Comparison of ENCODE assay signal across 8 cellular contexts in the genomic region with DNA sequence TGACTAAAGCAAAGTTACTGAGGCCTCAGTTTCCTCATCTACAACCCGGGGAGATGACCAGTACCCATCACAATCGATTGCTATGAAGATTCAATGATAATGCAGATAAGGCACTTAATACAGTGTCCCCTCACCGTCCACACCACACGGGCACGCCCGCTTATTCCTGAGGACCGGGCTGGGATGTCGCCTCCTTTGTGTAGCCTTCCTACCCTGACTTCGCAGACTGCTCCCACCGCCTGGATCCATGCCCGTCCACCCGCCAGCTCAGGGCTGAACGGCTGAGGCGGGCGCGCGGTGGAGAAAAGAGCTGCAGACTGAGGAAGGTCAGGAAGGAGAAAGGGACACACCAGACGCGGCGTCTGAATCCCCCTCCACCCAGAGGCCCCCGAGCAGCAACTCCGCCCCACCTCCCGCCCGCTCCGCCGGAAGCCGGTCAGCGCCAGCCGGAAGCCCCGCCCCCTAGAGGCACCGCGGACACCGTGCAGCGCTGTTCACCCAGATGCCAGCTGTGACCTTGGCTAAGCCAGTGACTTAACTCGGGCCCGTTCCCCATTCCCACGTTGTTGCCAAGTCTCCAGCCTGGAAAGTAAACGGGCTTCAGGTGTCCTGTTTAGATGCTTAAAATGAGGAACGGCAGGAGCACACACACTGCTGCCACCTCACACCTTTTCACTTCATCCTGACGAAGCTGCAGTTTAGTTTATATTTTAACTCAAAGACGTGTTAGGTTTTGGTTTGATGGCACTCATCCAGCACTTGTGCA.
DNase-seq lines count a peak whose midpoint lies in the region; ATAC-seq and TF ChIP-seq lines count a peak whose summit lies in the region.

Gene KRABD2, minus strand, starts transcription at position 403 of the 766 bp plus-strand sequence.

- peak within 1 kb of the TSS; percentile 81 for H3K4me3 Mint-ChIP-seq in activated CD8-positive, alpha-beta T cell treated with anti-CD3 and anti-CD28 coated beads for 36 hours

- no peaks in the 10 kb centered on the region for H3K27me3 Mint-ChIP-seq in activated CD8-positive, alpha-beta T cell treated with anti-CD3 and anti-CD28 coated beads for 36 hours

- H3K4me3 ChIP-seq in AG10803 (ENCODE audit: low read length) (peak within 1 kb of the TSS; percentile 88), lower lobe of right lung (peak within 1 kb of the TSS; percentile 89)

- CTCF ChIA-PET in activated CD8-positive, alpha-beta T cell treated with anti-CD3 and anti-CD28 coated beads for 36 hours (lab: Charles Lee) = interaction anchor here (0.7 to 2.1 kb wide), 16 partner anchors 10 to 369 kb away, joined by 3 to 10 read pairs (median 4); partner anchors contain the start of genes PFAS and SLC25A35

- H3K36me3 ChIP-seq in lower lobe of right lung = peaks cover 49% of the 10 kb centered on the region

- no peaks in the 10 kb centered on the region for H3K9me3 Mint-ChIP-seq in activated CD8-positive, alpha-beta T cell treated with anti-CD3 and anti-CD28 coated beads for 36 hours

- TF ChIP-seq CTCF in AG10803 (conservative IDR thresholded peaks at IDR 0.05; ENCODE audit: low read length) (peak; percentile 65), lower lobe of right lung (IDR thresholded peaks at IDR 0.05) (peak; percentile 62)
- peak; percentile 42 for TF ChIP-seq CTCF in activated CD8-positive, alpha-beta T cell treated with anti-CD3 and anti-CD28 coated beads for 36 hours (IDR thresholded peaks at IDR 0.05)

- DNase-seq in AG10803 (ENCODE audit: low read depth) (peak; percentile 86), NCI-H774 (lab: John Stamatoyannopoulos, UW) (peak; percentile 66), ecto neural progenitor cell (ENCODE audit: low spot score) (peak; percentile 98), lower lobe of right lung (peak; percentile 93)
- peak; percentile 93 for DNase-seq in activated CD8-positive, alpha-beta T cell treated with anti-CD3 and anti-CD28 coated beads for 36 hours
- DNase-seq in stimulated activated CD4-positive, alpha-beta T cell treated with anti-CD3 and anti-CD28 coated beads, Interleukin-4, amount 100 ng/mL, for 48 hours (ENCODE audit: low read depth in 2 of 2) = peak; percentile 88 to 89

- peaks cover 49% of the 10 kb centered on the region for H3K4me1 Mint-ChIP-seq in activated CD8-positive, alpha-beta T cell treated with anti-CD3 and anti-CD28 coated beads for 36 hours (ENCODE audit: low read depth)

- H3K27ac ChIP-seq in lower lobe of right lung = peak within 1 kb of the TSS; percentile 88

- ATAC-seq in GM19035 (IDR thresholded peaks at IDR 0.05; ENCODE audit: unreplicated experiment) (peak; percentile 82), HG03457 (IDR thresholded peaks at IDR 0.05; ENCODE audit: unreplicated experiment) (peak; percentile 74), lower lobe of right lung (peak; percentile 98 to 99)
- peak; percentile 99 for ATAC-seq in activated CD8-positive, alpha-beta T cell treated with anti-CD3 and anti-CD28 coated beads for 36 hours

- H3K9me3 ChIP-seq in lower lobe of right lung = no peaks in the 10 kb centered on the region

- intact Hi-C loops in activated CD8-positive, alpha-beta T cell treated with anti-CD3 and anti-CD28 coated beads for 36 hours (cut with micrococcal nuclease) = no loop called here
- intact Hi-C loops in lower lobe of right lung (cut with DNase I) = no loop called here

- H3K36me3 Mint-ChIP-seq in activated CD8-positive, alpha-beta T cell treated with anti-CD3 and anti-CD28 coated beads for 36 hours (ENCODE audit: low read depth) = peaks cover 61% of the 10 kb centered on the region

- peaks cover 39% of the 10 kb centered on the region for H3K4me1 ChIP-seq in lower lobe of right lung

- H3K27me3 ChIP-seq in lower lobe of right lung (ENCODE audit: low read depth) = no peaks in the 10 kb centered on the region

- POLR2A ChIA-PET in activated CD8-positive, alpha-beta T cell treated with anti-CD3 and anti-CD28 coated beads for 36 hours (lab: Charles Lee) = interaction anchor here (0.7 to 3.5 kb wide), 17 partner anchors 11 to 369 kb away, joined by 3 to 17 read pairs (median 4); partner anchors contain the start of genes AURKB and SLC25A35

- peak within 1 kb of the TSS; percentile 77 for H3K27ac Mint-ChIP-seq in activated CD8-positive, alpha-beta T cell treated with anti-CD3 and anti-CD28 coated beads for 36 hours

Comparison
In these comparisons a context has a peak if more than half of its experiments do, and no peak if none do; other contexts are left out.
1. Peak in every context shown above with its lines: DNase-seq, ATAC-seq, H3K4me3 ChIP-seq and H3K27ac ChIP-seq.